8 cellular contexts compared by ENCODE assay signal in genomic region chr12:65741662-65742480, GRCh38.
DNase-seq lines count a peak whose midpoint lies in the region; ATAC-seq lines count a peak whose summit lies in the region.

No MANE protein-coding gene starts in this region.

- no peak overlapping the region for H3K27ac ChIP-seq in aorta (ENCODE audit: low read depth in 1 of 2, low read length in 2 of 2)

- peak overlapping the region; percentile 50 to 59 for H3K4me3 ChIP-seq in aorta (ENCODE audit: low read length in 2 of 2)

- intact Hi-C loops in aorta (cut with DNase I): no loop called here

- H3K9me3 Mint-ChIP-seq in naive thymus-derived CD8-positive, alpha-beta T cell: peaks cover 0 to under 1% (median 0%) of the 10 kb centered on the region in 9 donors

- peaks cover 11 to 18% (median 16%) of the 10 kb centered on the region in 4 donors for H3K4me1 Mint-ChIP-seq in naive thymus-derived CD8-positive, alpha-beta T cell

- H3K4me3 Mint-ChIP-seq in naive thymus-derived CD8-positive, alpha-beta T cell: peak overlapping the region; percentile 69 to 90 (median 79)

- no peaks in the 10 kb centered on the region for H3K4me1 ChIP-seq in aorta (ENCODE audit: control insufficient read depth in 1 of 2, insufficient read depth in 2 of 2, low read length in 2 of 2)

- WGBS in aorta, 2 donors: 1% methylated on average over 70 to 83 of the region's 83 CpGs

- POLR2A ChIA-PET in naive thymus-derived CD8-positive, alpha-beta T cell (lab: Charles Lee): no interaction called here

- no peaks in the 10 kb centered on the region for H3K9me3 ChIP-seq in aorta (ENCODE audit: control insufficient read depth, low read length)

- ATAC-seq in HG03280 (IDR thresholded peaks at IDR 0.05; ENCODE audit: unreplicated experiment) (peak; percentile 12), aorta (ENCODE audit: low FRiP score) (peak; percentile 55)
- ATAC-seq in naive thymus-derived CD8-positive, alpha-beta T cell: peak; percentile 43 to 55

- peak; percentile 65 for DNase-seq in EL
- peak; percentile 55 for DNase-seq in activated CD8-positive, alpha-beta memory T cell treated with anti-CD3 and anti-CD28 coated beads, Interleukin-2, amount 50 U/mL, for 48 hours
- peak; percentile 61 for DNase-seq in fibroblast of peridontal ligament (ENCODE audit: extremely low read depth)
- DNase-seq in naive thymus-derived CD8-positive, alpha-beta T cell: peak in 2 of 10 donors; percentile 1 to 42
- DNase-seq in aorta: peak in 1 of 2 donors; percentile 78
- no peak for DNase-seq in cerebellum (ENCODE audit: low spot score)
- DNase-seq in central memory CD4-positive, alpha-beta T cell: no peak

- peaks cover 0 to 37% (median 25%) of the 10 kb centered on the region in 5 donors for H3K27me3 Mint-ChIP-seq in naive thymus-derived CD8-positive, alpha-beta T cell

- H3K27me3 ChIP-seq in aorta (ENCODE audit: control insufficient read depth in 1 of 2, insufficient read depth in 2 of 2, low read length in 1 of 2): no peaks in the 10 kb centered on the region

- peak overlapping the region in 3 of 10 donors; percentile 40 to 75 (median 44) for H3K27ac Mint-ChIP-seq in naive thymus-derived CD8-positive, alpha-beta T cell

- H3K36me3 ChIP-seq in aorta (ENCODE audit: control insufficient read depth in 1 of 2, insufficient read depth in 2 of 2, low read length in 1 of 2): no peaks in the 10 kb centered on the region

- no peaks in the 10 kb centered on the region for H3K36me3 Mint-ChIP-seq in naive thymus-derived CD8-positive, alpha-beta T cell

Comparison
In these comparisons a context has a peak if more than half of its experiments do, and no peak if none do; other contexts are left out.
1. DNase-seq: peak in EL (single experiment), activated CD8-positive, alpha-beta memory T cell treated with anti-CD3 and anti-CD28 coated beads, Interleukin-2, amount 50 U/mL, for 48 hours (single experiment) and fibroblast of peridontal ligament (single experiment); none in cerebellum (single experiment) and central memory CD4-positive, alpha-beta T cell (single experiment).
2. Peak in every context shown above with its lines, with median percentiles within 50 percentile points of each other: ATAC-seq.